In the genomic region with DNA sequence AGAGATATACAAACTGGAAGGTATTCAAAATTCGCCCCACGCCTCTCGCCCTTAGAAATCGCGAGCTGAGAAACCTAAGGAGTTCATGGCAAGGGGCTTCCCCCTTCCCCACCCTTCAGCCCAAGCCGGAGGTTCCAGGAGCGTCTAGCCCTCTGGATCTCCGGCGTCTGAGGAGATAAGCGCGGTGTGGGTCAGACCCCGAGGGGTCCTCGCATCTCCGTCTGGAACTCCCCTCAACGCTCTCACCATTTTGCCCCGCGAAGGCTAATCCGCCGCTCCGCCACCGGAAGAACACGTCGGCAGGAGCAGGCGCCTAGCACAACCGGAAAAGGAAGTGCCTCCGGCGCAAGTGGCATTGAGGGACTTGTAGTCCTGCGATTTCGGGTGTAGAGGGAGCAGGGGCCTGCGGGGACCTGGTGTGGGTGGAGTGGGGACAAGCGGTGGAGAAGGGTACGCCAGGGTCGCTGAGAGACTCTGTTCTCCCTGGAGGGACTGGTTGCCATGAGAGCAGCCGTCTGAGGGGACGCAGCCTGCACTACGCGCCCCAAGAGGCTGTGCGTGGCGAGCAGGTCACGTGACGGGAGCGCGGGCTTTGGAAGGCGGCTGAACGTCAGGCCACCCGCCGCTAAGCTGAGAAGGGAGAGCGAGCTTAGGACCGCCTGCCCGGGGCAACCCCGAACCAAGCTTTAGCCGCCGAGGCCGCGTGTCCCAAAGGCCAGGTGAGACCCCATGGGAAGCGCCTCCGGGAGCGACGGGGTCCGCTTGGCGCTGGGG, we compare ENCODE assay signal across 8 cellular contexts. TPM values are rescaled to one million over a fixed set of nuclear protein-coding genes. Genes with fewer than 3 reads are reported as not detected.
DNase-seq lines count a peak whose midpoint lies in the region; ATAC-seq and TF ChIP-seq lines count a peak whose summit lies in the region.

A gene with protein sequence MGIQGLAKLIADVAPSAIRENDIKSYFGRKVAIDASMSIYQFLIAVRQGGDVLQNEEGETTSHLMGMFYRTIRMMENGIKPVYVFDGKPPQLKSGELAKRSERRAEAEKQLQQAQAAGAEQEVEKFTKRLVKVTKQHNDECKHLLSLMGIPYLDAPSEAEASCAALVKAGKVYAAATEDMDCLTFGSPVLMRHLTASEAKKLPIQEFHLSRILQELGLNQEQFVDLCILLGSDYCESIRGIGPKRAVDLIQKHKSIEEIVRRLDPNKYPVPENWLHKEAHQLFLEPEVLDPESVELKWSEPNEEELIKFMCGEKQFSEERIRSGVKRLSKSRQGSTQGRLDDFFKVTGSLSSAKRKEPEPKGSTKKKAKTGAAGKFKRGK (plus strand): TSS at position 602 of the 774 bp plus-strand sequence. CDS start 2,451 bp downstream, outside the sequence.
Gene TMEM258, minus strand, starts transcription at position 290 of the 774 bp plus-strand sequence. Its CDS starts 41 bp downstream, at position 249.

- H3K9me3 ChIP-seq in right atrium auricular region (no peaks in the 10 kb centered on the region), vagina (no peaks in the 10 kb centered on the region)

- H3K36me3 ChIP-seq in right atrium auricular region, result peaks cover 28% of the 10 kb centered on the region
- peaks cover 0 to 29% of the 10 kb centered on the region in 2 donors for H3K36me3 ChIP-seq in vagina

- H3K27ac ChIP-seq in angular gyrus (ENCODE audit: low read depth, low read length) (peak within 1 kb of the TSS; percentile 99), right atrium auricular region (peak within 1 kb of the TSS; percentile 96 to 99), vagina (peak within 1 kb of the TSS; percentile 96)

- TF ChIP-seq POLR2A in vagina (IDR thresholded peaks at IDR 0.05), result peak in 1 of 2 donors; percentile 52

- H3K27me3 ChIP-seq in right atrium auricular region (no peaks in the 10 kb centered on the region), vagina (no peaks in the 10 kb centered on the region)

- ATAC-seq in GM18498 (IDR thresholded peaks at IDR 0.05; ENCODE audit: unreplicated experiment) (peak; percentile 84), HG02885 (IDR thresholded peaks at IDR 0.05; ENCODE audit: poor library complexity, unreplicated experiment) (peak; percentile 88)

- no peak for TF ChIP-seq CTCF in right atrium auricular region (IDR thresholded peaks at IDR 0.05)
- TF ChIP-seq CTCF in vagina (IDR thresholded peaks at IDR 0.05), result no peak

- peaks cover 0 to 27% of the 10 kb centered on the region in 2 donors for H3K4me1 ChIP-seq in right atrium auricular region
- H3K4me1 ChIP-seq in vagina, result peaks cover 37% of the 10 kb centered on the region

- DNase-seq in NCI-H1694 treated with DMSO at 0.1 percent for 48 hours (lab: John Stamatoyannopoulos, UW), result peak; percentile 94
- peak; percentile 73 to 96 (median 82) for DNase-seq in T-helper 2 cell
- peak; percentile 92 for DNase-seq in right atrium auricular region (ENCODE audit: low spot score)
- peak; percentile 94 for DNase-seq in putamen (ENCODE audit: low spot score)
- peak in 1 of 2 donors; percentile 96 for DNase-seq in vagina (ENCODE audit: extremely low spot score in 2 of 2)

- peak within 1 kb of the TSS; percentile 73 to 83 for H3K4me3 ChIP-seq in right atrium auricular region
- H3K4me3 ChIP-seq in vagina, result peak within 1 kb of the TSS; percentile 79 to 84

- intact Hi-C loops in vagina (cut with DNase I), result loop anchor here (10.0 kb wide), 2 partner anchors 102 to 312 kb away; partner anchors contain the start of gene FADS3

RNA-seq across cellular contexts. Expression of the first gene that starts in this region (rescaled TPM):
- total RNA-seq in right atrium auricular region (1 to 10 TPM; 3.7 to 4.0 TPM), vagina (9.6 TPM)

RNA-seq across cellular contexts. Expression of gene TMEM258, which starts in this region (rescaled TPM):
- total RNA-seq in right atrium auricular region (10 to 100 TPM; 43.4 to 54.7 TPM), vagina (47.9 TPM)
